In genomic region chr1:54603241-54603640, GRCh38 we compare ENCODE assay signal across 19 cellular contexts. TPM values are rescaled to one million over a fixed set of nuclear protein-coding genes. Genes with fewer than 3 reads are reported as not detected.
A peak's percentile ranks its signal among the peaks of the same experiment; 100 is the strongest.
DNase-seq lines count a peak whose midpoint lies in the region; ATAC-seq, FAIRE-seq and TF ChIP-seq lines count a peak whose summit lies in the region.
"Had no signal": no experiment of that assay in that cellular context is flagged by ENCODE, and none has a peak within 500 bp of the region (broad histone marks: within the 10 kb centered on the region; RNA-seq: fewer than 3 reads in every experiment).

No MANE protein-coding gene starts in this region.

- H3K27me3 ChIP-seq in AG04450 (ENCODE audit: control insufficient read depth, insufficient read depth, low read length) (peaks cover 4% of the 10 kb centered on the region), DND-41 (ENCODE audit: insufficient read depth, low read length, poor library complexity) (no peaks in the 10 kb centered on the region), K562 (ENCODE audit: control insufficient read depth in 2 of 2, insufficient read depth in 2 of 2, low read length in 2 of 2) (peaks cover 46 to 78% of the 10 kb centered on the region in 2 experiments), trophoblast cell (ENCODE audit: insufficient read depth, low read length) (no peaks in the 10 kb centered on the region), gastroesophageal sphincter (no peaks in the 10 kb centered on the region)
- H3K27me3 ChIP-seq: BE2C had no signal

- H3K18ac ChIP-seq in trophoblast cell (ENCODE audit: low read length): no peak overlapping the region

- H3K9ac ChIP-seq in DND-41 (ENCODE audit: low read depth, low read length) (no peak overlapping the region), K562 (ENCODE audit: insufficient read depth in 1 of 2, low read depth in 2 of 2, low read length in 2 of 2) (no peak overlapping the region), trophoblast cell (ENCODE audit: low read length) (no peak overlapping the region)

- H3K9me1 ChIP-seq in K562 (ENCODE audit: control insufficient read depth, insufficient read depth, low read length): no peaks in the 10 kb centered on the region

- no peak overlapping the region for H3K14ac ChIP-seq in trophoblast cell (ENCODE audit: low read length)

- H3K79me1 ChIP-seq in trophoblast cell (ENCODE audit: low read length): no peaks in the 10 kb centered on the region

- no peaks in the 10 kb centered on the region for H3K36me3 ChIP-seq in DND-41 (ENCODE audit: insufficient read depth, low read length)
- no peaks in the 10 kb centered on the region for H3K36me3 ChIP-seq in K562 (ENCODE audit: control insufficient read depth, insufficient read depth, low read length)
- no peaks in the 10 kb centered on the region for H3K36me3 ChIP-seq in trophoblast cell (ENCODE audit: control insufficient read depth in 1 of 2, insufficient read depth in 2 of 2, low read length in 2 of 2)
- peaks cover 0 to 95% of the 10 kb centered on the region in 2 donors for H3K36me3 ChIP-seq in gastroesophageal sphincter
- H3K36me3 ChIP-seq: BE2C had no signal

- H3K23ac ChIP-seq in trophoblast cell (ENCODE audit: low read length): no peak overlapping the region

- DNase-seq in AG04450 (ENCODE audit: low read depth, low spot score) (no peak), DND-41 (no peak), K562 (ENCODE audit: extremely low read depth in 1 of 4, low spot score in 3 of 4) (no peak), trophoblast cell (peak; percentile 44 to 76), NCI-H128 (lab: John Stamatoyannopoulos, UW; ENCODE audit: unreplicated experiment) (no peak), NK-92 (lab: John Stamatoyannopoulos, UW; ENCODE audit: unreplicated experiment) (no peak)
- DNase-seq: BE2C; CD4-positive, alpha-beta memory T cell; COR-L47; DMS153; DMS79 treated with DMSO at 0.1 percent for 48 hours; GDM1; H9 had no signal

- H3K4me3 ChIP-seq in AG04450 (ENCODE audit: low read depth, low read length) (no peak overlapping the region), DND-41 (ENCODE audit: low read depth in 1 of 2, low read length in 2 of 2) (no peak overlapping the region), K562 (no peak overlapping the region), trophoblast cell (ENCODE audit: low read depth, low read length) (no peak overlapping the region), gastroesophageal sphincter (no peak overlapping the region)
- H3K4me3 ChIP-seq: GM23338 had no signal

- TF ChIP-seq EP300 in K562 (IDR thresholded peaks at IDR 0.05; ENCODE audit: low read length): no peak
- no peak for TF ChIP-seq EP300 in gastroesophageal sphincter (IDR thresholded peaks at IDR 0.05)

- H2AFZ ChIP-seq in DND-41 (ENCODE audit: low read depth, low read length) (no peak overlapping the region), K562 (ENCODE audit: low read depth, low read length) (no peak overlapping the region), trophoblast cell (ENCODE audit: insufficient read depth, low read length, poor library complexity) (no peak overlapping the region)
- H2AFZ ChIP-seq: GM23338 had no signal

- BruUV-seq in K562 (replicated peaks; lab: Mats Ljungman, UMichigan): no TSS peak

- in situ Hi-C loops in K562 (cut with MboI): no loop called here

- no peak overlapping the region for H4K12ac ChIP-seq in trophoblast cell (ENCODE audit: low read depth, low read length)

- no peak for TF ChIP-seq CTCF in AG04450 (IDR thresholded peaks at IDR 0.05; ENCODE audit: low read depth, low read length)
- TF ChIP-seq CTCF in DND-41 (IDR thresholded peaks at IDR 0.05; ENCODE audit: borderline replicate concordance, extremely low read depth, low read length, poor library complexity, severe bottlenecking): no peak
- TF ChIP-seq CTCF in K562 (IDR thresholded peaks at IDR 0.05 in 2 of 3, conservative IDR thresholded peaks at IDR 0.05 in 1 of 3; ENCODE audit: insufficient read depth in 2 of 3, low read depth in 1 of 3, low read length in 3 of 3): no peak
- no peak for TF ChIP-seq CTCF in gastroesophageal sphincter (IDR thresholded peaks at IDR 0.05)

- H3K4ac ChIP-seq in trophoblast cell (ENCODE audit: low read depth, low read length): no peak overlapping the region

- H3K4me2 ChIP-seq in DND-41 (ENCODE audit: insufficient read depth, low read length) (no peak overlapping the region), K562 (ENCODE audit: insufficient read depth, low read length) (no peak overlapping the region), trophoblast cell (ENCODE audit: low read length) (no peak overlapping the region)
- H3K4me2 ChIP-seq: GM23338 had no signal

- WGBS in K562 (ENCODE audit: insufficient coverage, low coverage, missing lambda C conversion rate): 1% methylated on average over 6 of the region's 6 CpGs
- no CpG with 5 or more reads among the region's 6 CpGs for WGBS in trophoblast cell (ENCODE audit: extremely low coverage, insufficient coverage, insufficient read length)
- 90 to 92% methylated on average over 2 to 6 of the region's 6 CpGs for WGBS in gastroesophageal sphincter (ENCODE audit: low coverage in 1 of 2), 2 donors

- POLR2A ChIA-PET in AG04450 (lab: Yijun Ruan, JAX): no interaction called here
- POLR2A ChIA-PET in K562 (lab: Yijun Ruan, JAX): interaction anchor here (0.6 to 1.5 kb wide), 4 partner anchors 8 to 1415 kb away, joined by 3 read pairs; no protein-coding TSS in a partner anchor

- intact Hi-C loops in K562 (cut with micrococcal nuclease): no loop called here

- no peak for TF ChIP-seq RAD21 in K562 (CRISPR knock-in tag; conservative IDR thresholded peaks at IDR 0.05 in 1 of 2, IDR thresholded peaks at IDR 0.05 in 1 of 2)

- TF ChIP-seq POLR2A in K562 (conservative IDR thresholded peaks at IDR 0.05) (no peak), gastroesophageal sphincter (IDR thresholded peaks at IDR 0.05) (no peak)

- no peak overlapping the region for H2BK12ac ChIP-seq in trophoblast cell (ENCODE audit: low read length)

- H3K9me3 ChIP-seq in AG04450 (ENCODE audit: control insufficient read depth, insufficient read depth, low read length) (no peaks in the 10 kb centered on the region), DND-41 (ENCODE audit: insufficient read depth, low read length, severe bottlenecking) (no peaks in the 10 kb centered on the region), K562 (replicated peaks; ENCODE audit: control insufficient read depth, insufficient read depth, low read depth, low read length) (no peaks in the 10 kb centered on the region), trophoblast cell (ENCODE audit: insufficient read depth, low read depth, low read length) (peaks cover 2% of the 10 kb centered on the region), gastroesophageal sphincter (no peaks in the 10 kb centered on the region)
- H3K9me3 ChIP-seq: BE2C had no signal

- H3K79me2 ChIP-seq in DND-41 (ENCODE audit: insufficient read depth, low read length) (no peaks in the 10 kb centered on the region), K562 (ENCODE audit: control insufficient read depth, insufficient read depth, low read length) (no peaks in the 10 kb centered on the region), trophoblast cell (ENCODE audit: control insufficient read depth, insufficient read depth, low read length, poor library complexity) (no peaks in the 10 kb centered on the region)

- H3K27ac ChIP-seq in AG04450 (ENCODE audit: low read depth, low read length) (peak overlapping the region; percentile 21), DND-41 (ENCODE audit: low read length) (peak overlapping the region; percentile 76), K562 (ENCODE audit: extremely low read depth, low read depth, low read length) (no peak overlapping the region), trophoblast cell (ENCODE audit: low read depth, low read length) (no peak overlapping the region), gastroesophageal sphincter (no peak overlapping the region)
- H3K27ac ChIP-seq: C4-2B had no signal

- H2AK5ac ChIP-seq in trophoblast cell (ENCODE audit: low read length): no peak overlapping the region

- CTCF ChIA-PET in AG04450 (lab: Charles Lee): no interaction called here
- CTCF ChIA-PET in K562 (lab: Yijun Ruan, JAX; ENCODE audit: low intra/inter-chr PET ratio): no interaction called here

- H3K4me1 ChIP-seq in DND-41 (ENCODE audit: insufficient read depth, low read length) (peaks cover 21% of the 10 kb centered on the region), K562 (replicated peaks in 1 of 2; ENCODE audit: control insufficient read depth in 2 of 2, insufficient read depth in 2 of 2, low read length in 2 of 2) (peaks cover 0 to 16% of the 10 kb centered on the region in 2 experiments; a peak in 2 of 5 replicates), trophoblast cell (ENCODE audit: control insufficient read depth in 1 of 2, insufficient read depth in 2 of 2, low read length in 2 of 2) (no peaks in the 10 kb centered on the region), gastroesophageal sphincter (no peaks in the 10 kb centered on the region)
- H3K4me1 ChIP-seq: BE2C had no signal

- no peak overlapping the region for H4K91ac ChIP-seq in trophoblast cell (ENCODE audit: low read depth, low read length)

- no peak overlapping the region for H2BK5ac ChIP-seq in trophoblast cell (ENCODE audit: low read depth, low read length, poor library complexity)

- no peak overlapping the region for H4K8ac ChIP-seq in trophoblast cell (ENCODE audit: low read depth, low read length)

- ATAC-seq in DND-41 (ENCODE audit: insufficient read depth, low read depth) (no peak), K562 (no peak), gastroesophageal sphincter (no peak)
- ATAC-seq: GM23338 had no signal

- no peaks in the 10 kb centered on the region for H4K20me1 ChIP-seq in DND-41 (ENCODE audit: insufficient read depth, low read length)
- peaks cover 7% of the 10 kb centered on the region; the same call in 1 of the 2 replicates for H4K20me1 ChIP-seq in K562 (replicated peaks; ENCODE audit: control insufficient read depth, insufficient read depth, low read length)

- no peak overlapping the region for H2BK120ac ChIP-seq in trophoblast cell (ENCODE audit: insufficient read depth, low read length, poor library complexity)

- no peak for FAIRE-seq in K562 (lab: Jason Lieb, UNC)
- FAIRE-seq: A204.1, D721Med, GM12892 had no signal

RNA-seq across cellular contexts. Expression of gene FAM151A, which starts 20.1 kb away (rescaled TPM):
- polyA plus RNA-seq in AG04450 (2011; rRNA removed): not detected in 2 replicates
- not detected in 2 replicates for polyA minus RNA-seq in AG04450 (2011; rRNA and poly(A)+ RNA removed)
- total RNA-seq in K562 (2011; cell fraction: chromatin; rRNA removed; ENCODE audit: low replicate concordance): not detected in 2 replicates
- total RNA-seq in K562 (2011; cell fraction: nucleolus; rRNA removed): not detected in 2 replicates
- total RNA-seq in K562 (2011; cell fraction: nucleoplasm; rRNA removed): not detected in 2 replicates
- not detected in 2 replicates for total RNA-seq in K562 (2014; rRNA removed)
- not detected in 2 replicates for total RNA-seq in K562 (2014; rRNA removed; fragmentation: Illumina TruSeq; extraction: Trizol)
- total RNA-seq in K562 (2015; rRNA removed; fragmentation: Illumina TruSeq; extraction: Trizol): not detected in 2 replicates
- not detected in 2 replicates for total RNA-seq in K562 (2021)
- polyA plus RNA-seq in K562 (2011; rRNA removed): not detected in 2 replicates
- polyA plus RNA-seq in K562 (2011; cell fraction: cytosol; rRNA removed): 0.04 TPM in 1 of 2 replicates, not detected in the other
- not detected in 2 replicates for polyA plus RNA-seq in K562 (2011; cell fraction: nucleus; rRNA removed)
- not detected in 2 replicates for polyA plus RNA-seq in K562 (2012)
- polyA plus RNA-seq in K562 (2014; fragmentation: Illumina TruSeq; extraction: Trizol): not detected in 2 replicates
- not detected for polyA plus RNA-seq in K562 (2014; fragmentation: Nextera tagmentation; extraction: Ambion mirVana)
- not detected in 2 replicates for polyA plus RNA-seq in K562 (2014; rRNA removed)
- polyA minus RNA-seq in K562 (2011; rRNA and poly(A)+ RNA removed): not detected in 2 replicates
- not detected in 2 replicates for polyA minus RNA-seq in K562 (2011; cell fraction: cytosol; rRNA and poly(A)+ RNA removed)
- polyA minus RNA-seq in K562 (2011; cell fraction: nucleus; rRNA and poly(A)+ RNA removed): not detected in 2 replicates
- polyA plus RNA-seq in trophoblast cell (2013): 0.18 and 0.21 TPM in 2 replicates
- total RNA-seq in gastroesophageal sphincter: not detected
- total RNA-seq: CD4-positive, alpha-beta memory T cell; H9 had no signal
- polyA plus RNA-seq: CD4-positive, alpha-beta memory T cell; GM23338 had no signal

RNA-seq across cellular contexts. Expression of gene MROH7, which starts 38.3 kb away (rescaled TPM):
- 0.05 TPM in 1 of 2 replicates, not detected in the other for polyA plus RNA-seq in AG04450 (2011; rRNA removed)
- polyA minus RNA-seq in AG04450 (2011; rRNA and poly(A)+ RNA removed): 0.09 TPM in 1 of 2 replicates, not detected in the other
- total RNA-seq in K562 (2011; cell fraction: chromatin; rRNA removed; ENCODE audit: low replicate concordance): not detected in 2 replicates
- not detected in 2 replicates for total RNA-seq in K562 (2011; cell fraction: nucleolus; rRNA removed)
- not detected in 2 replicates for total RNA-seq in K562 (2011; cell fraction: nucleoplasm; rRNA removed)
- not detected in 2 replicates for total RNA-seq in K562 (2014; rRNA removed)
- total RNA-seq in K562 (2014; rRNA removed; fragmentation: Illumina TruSeq; extraction: Trizol): not detected in 2 replicates
- total RNA-seq in K562 (2015; rRNA removed; fragmentation: Illumina TruSeq; extraction: Trizol): not detected in 2 replicates
- total RNA-seq in K562 (2021): not detected in 2 replicates
- polyA plus RNA-seq in K562 (2011; rRNA removed): 0.03 TPM in 1 of 2 replicates, not detected in the other
- 0.01 TPM in 1 of 2 replicates, not detected in the other for polyA plus RNA-seq in K562 (2011; cell fraction: cytosol; rRNA removed)
- 0.48 TPM in 1 of 2 replicates, not detected in the other for polyA plus RNA-seq in K562 (2011; cell fraction: nucleus; rRNA removed)
- 0.04 TPM in 1 of 2 replicates, not detected in the other for polyA plus RNA-seq in K562 (2012)
- not detected in 2 replicates for polyA plus RNA-seq in K562 (2014; fragmentation: Illumina TruSeq; extraction: Trizol)
- polyA plus RNA-seq in K562 (2014; fragmentation: Nextera tagmentation; extraction: Ambion mirVana): not detected
- not detected in 2 replicates for polyA plus RNA-seq in K562 (2014; rRNA removed)
- 0.24 TPM in 1 of 2 replicates, not detected in the other for polyA minus RNA-seq in K562 (2011; rRNA and poly(A)+ RNA removed)
- not detected in 2 replicates for polyA minus RNA-seq in K562 (2011; cell fraction: cytosol; rRNA and poly(A)+ RNA removed)
- polyA minus RNA-seq in K562 (2011; cell fraction: nucleus; rRNA and poly(A)+ RNA removed): 0.33 TPM in 1 of 2 replicates, not detected in the other
- polyA plus RNA-seq in trophoblast cell (2013): 0.16 and 0.24 TPM in 2 replicates
- 10 to 100 TPM in 2 of 4 donors, 1 to 10 TPM in 2; 5.7 to 25.2 (median 13.3) TPM for total RNA-seq in gastroesophageal sphincter
- polyA plus RNA-seq: CD4-positive, alpha-beta memory T cell; GM23338 had no signal

RNA-seq across cellular contexts. Expression of gene ACOT11, which starts 55.2 kb away (rescaled TPM):
- 0.68 and 1.2 TPM in 2 replicates for polyA plus RNA-seq in AG04450 (2011; rRNA removed)
- 1.00 and 1.6 TPM in 2 replicates for polyA minus RNA-seq in AG04450 (2011; rRNA and poly(A)+ RNA removed)
- total RNA-seq in K562 (2011; cell fraction: chromatin; rRNA removed; ENCODE audit: low replicate concordance): 1.0 and 3.3 TPM in 2 replicates
- 1.4 and 1.7 TPM in 2 replicates for total RNA-seq in K562 (2011; cell fraction: nucleolus; rRNA removed)
- 0.73 and 1.7 TPM in 2 replicates for total RNA-seq in K562 (2011; cell fraction: nucleoplasm; rRNA removed)
- total RNA-seq in K562 (2014; rRNA removed): 0.49 and 0.64 TPM in 2 replicates
- 0.04 and 0.16 TPM in 2 replicates for total RNA-seq in K562 (2014; rRNA removed; fragmentation: Illumina TruSeq; extraction: Trizol)
- 0.33 and 0.64 TPM in 2 replicates for total RNA-seq in K562 (2015; rRNA removed; fragmentation: Illumina TruSeq; extraction: Trizol)
- 0.89 and 1.2 TPM in 2 replicates for total RNA-seq in K562 (2021)
- 0.31 and 2.8 TPM in 2 replicates for polyA plus RNA-seq in K562 (2011; rRNA removed)
- 0.63 and 1.6 TPM in 2 replicates for polyA plus RNA-seq in K562 (2011; cell fraction: cytosol; rRNA removed)
- polyA plus RNA-seq in K562 (2011; cell fraction: nucleus; rRNA removed): 2.9 and 6.7 TPM in 2 replicates
- 0.46 and 1.5 TPM in 2 replicates for polyA plus RNA-seq in K562 (2012)
- polyA plus RNA-seq in K562 (2014; fragmentation: Illumina TruSeq; extraction: Trizol): 0.42 and 0.91 TPM in 2 replicates
- not detected for polyA plus RNA-seq in K562 (2014; fragmentation: Nextera tagmentation; extraction: Ambion mirVana)
- polyA plus RNA-seq in K562 (2014; rRNA removed): 0.71 and 0.78 TPM in 2 replicates
- polyA minus RNA-seq in K562 (2011; rRNA and poly(A)+ RNA removed): 0.21 and 2.1 TPM in 2 replicates
- polyA minus RNA-seq in K562 (2011; cell fraction: cytosol; rRNA and poly(A)+ RNA removed): 1.2 TPM in 1 of 2 replicates, not detected in the other
- polyA minus RNA-seq in K562 (2011; cell fraction: nucleus; rRNA and poly(A)+ RNA removed): 0.40 and 5.1 TPM in 2 replicates
- 4.2 and 5.0 TPM in 2 replicates for polyA plus RNA-seq in trophoblast cell (2013)
- 10 to 100 TPM in 3 of 4 donors, 1 to 10 TPM in 1; 4.4 to 40.5 (median 10.9) TPM for total RNA-seq in gastroesophageal sphincter
- polyA plus RNA-seq: CD4-positive, alpha-beta memory T cell had no signal

Comparison
In these comparisons a context has a peak if more than half of its experiments do, and no peak if none do; other contexts are left out.
1. DNase-seq: peak in trophoblast cell (2 of 2); none in AG04450 (single experiment), DND-41 (single experiment), K562 (0 of 4), NCI-H128 (single experiment) and NK-92 (single experiment).
2. H3K27ac ChIP-seq: peak in AG04450 (single experiment) and DND-41 (single experiment); none in K562 (single experiment), trophoblast cell (single experiment) and gastroesophageal sphincter (0 of 4).
3. RNA of gene MROH7, which starts 38.3 kb away (total RNA-seq): 5.7 to 25.2 TPM in gastroesophageal sphincter; not detected in K562; every median in the first group is over 4 times any median in the second.